In genomic region chr19:54138777-54139256, GRCh38 we compare ENCODE assay signal across 8 cellular contexts. TPM values are rescaled to one million over a fixed set of nuclear protein-coding genes. Genes with fewer than 3 reads are reported as not detected.
DNase-seq lines count a peak whose midpoint lies in the region; ATAC-seq lines count a peak whose summit lies in the region.

No MANE protein-coding gene starts in this region.

- peak overlapping the region; percentile 71 for H3K4me3 ChIP-seq in HUES6 (ENCODE audit: low read depth, low read length)
- H3K4me3 ChIP-seq in iPS-15b (ENCODE audit: low read depth, low read length), result peak overlapping the region; percentile 72

- H3K9me3 ChIP-seq in HUES6 (ENCODE audit: control insufficient read depth, insufficient read depth, low read depth, low read length), result no peaks in the 10 kb centered on the region
- no peaks in the 10 kb centered on the region for H3K9me3 ChIP-seq in iPS-15b (ENCODE audit: control insufficient read depth, insufficient read depth, low read length)

- peak overlapping the region; percentile 92 for H3K27ac Mint-ChIP-seq in activated T-helper 1 cell treated with anti-CD3 and anti-CD28 coated beads, Interleukin-12 subunit alpha, Interleukin-12 subunit beta, Interleukin-2, Interleukin-4 antibody, amounts not matched to agents 30 ng/mL and 10 ng/mL and 1 ng/mL, durations not matched to agents 14 hours and 24 hours and 36 hours
- peak overlapping the region; percentile 99 for H3K27ac Mint-ChIP-seq in stimulated activated effector memory CD8-positive, alpha-beta T cell treated with anti-CD3 and anti-CD28 coated beads, Interleukin-12 subunit alpha, Interleukin-12 subunit beta, amount 100 ng/mL, for 72 hours

- peak overlapping the region; percentile 93 for H3K4me3 Mint-ChIP-seq in activated T-helper 1 cell treated with anti-CD3 and anti-CD28 coated beads, Interleukin-12 subunit alpha, Interleukin-12 subunit beta, Interleukin-2, Interleukin-4 antibody, amounts not matched to agents 30 ng/mL and 10 ng/mL and 1 ng/mL, durations not matched to agents 14 hours and 24 hours and 36 hours
- H3K4me3 Mint-ChIP-seq in stimulated activated effector memory CD8-positive, alpha-beta T cell treated with anti-CD3 and anti-CD28 coated beads, Interleukin-12 subunit alpha, Interleukin-12 subunit beta, amount 100 ng/mL, for 72 hours, result peak overlapping the region; percentile 98

- H3K27me3 Mint-ChIP-seq in activated T-helper 1 cell treated with anti-CD3 and anti-CD28 coated beads, Interleukin-12 subunit alpha, Interleukin-12 subunit beta, Interleukin-2, Interleukin-4 antibody, amounts not matched to agents 30 ng/mL and 10 ng/mL and 1 ng/mL, durations not matched to agents 14 hours and 24 hours and 36 hours (ENCODE audit: insufficient read depth), result no peaks in the 10 kb centered on the region

- DNase-seq in activated T-helper 1 cell treated with anti-CD3 and anti-CD28 coated beads, Interleukin-12 subunit alpha, Interleukin-12 subunit beta, Interleukin-2, Interleukin-4 antibody, amounts not matched to agents 30 ng/mL and 10 ng/mL and 1 ng/mL, durations not matched to agents 14 hours and 24 hours and 36 hours (ENCODE audit: low spot score), result no peak
- DNase-seq in stimulated activated effector memory CD8-positive, alpha-beta T cell treated with anti-CD3 and anti-CD28 coated beads, Interleukin-12 subunit alpha, Interleukin-12 subunit beta, amount 100 ng/mL, for 72 hours (ENCODE audit: low spot score in 2 of 2), result peak; percentile 17 to 69
- no peak for DNase-seq in NCI-H1105 treated with DMSO at 0.1 percent for 48 hours (lab: John Stamatoyannopoulos, UW)
- no peak for DNase-seq in GDM1 (lab: John Stamatoyannopoulos, UW)
- DNase-seq in T1000 (lab: John Stamatoyannopoulos, UW), result no peak

- ATAC-seq in stimulated activated effector memory CD8-positive, alpha-beta T cell treated with anti-CD3 and anti-CD28 coated beads, Interleukin-12 subunit alpha, Interleukin-12 subunit beta, amount 100 ng/mL, for 72 hours, result no peak
- ATAC-seq in HG02840 (IDR thresholded peaks at IDR 0.05; ENCODE audit: low FRiP score, unreplicated experiment), result no peak

- H3K9ac ChIP-seq in HUES6 (ENCODE audit: low read length) (peak overlapping the region; percentile 93), iPS-15b (ENCODE audit: low read depth, low read length) (no peak overlapping the region)

- intact Hi-C loops in activated T-helper 1 cell treated with anti-CD3 and anti-CD28 coated beads, Interleukin-12 subunit alpha, Interleukin-12 subunit beta, Interleukin-2, Interleukin-4 antibody, amounts not matched to agents 30 ng/mL and 10 ng/mL and 1 ng/mL, durations not matched to agents 14 hours and 24 hours and 36 hours (cut with micrococcal nuclease), result loop anchor here (10.0 kb wide), 1 partner anchor 1516 kb away; the partner anchor contains the start of gene U2AF2

- no peaks in the 10 kb centered on the region for H3K9me3 Mint-ChIP-seq in activated T-helper 1 cell treated with anti-CD3 and anti-CD28 coated beads, Interleukin-12 subunit alpha, Interleukin-12 subunit beta, Interleukin-2, Interleukin-4 antibody, amounts not matched to agents 30 ng/mL and 10 ng/mL and 1 ng/mL, durations not matched to agents 14 hours and 24 hours and 36 hours
- H3K9me3 Mint-ChIP-seq in stimulated activated effector memory CD8-positive, alpha-beta T cell treated with anti-CD3 and anti-CD28 coated beads, Interleukin-12 subunit alpha, Interleukin-12 subunit beta, amount 100 ng/mL, for 72 hours, result no peaks in the 10 kb centered on the region

- H3K27me3 ChIP-seq in HUES6 (ENCODE audit: control insufficient read depth, insufficient read depth, low read length), result no peaks in the 10 kb centered on the region
- H3K27me3 ChIP-seq in iPS-15b (ENCODE audit: control insufficient read depth, insufficient read depth, low read length), result no peaks in the 10 kb centered on the region

- peaks cover 42% of the 10 kb centered on the region for H3K4me1 Mint-ChIP-seq in activated T-helper 1 cell treated with anti-CD3 and anti-CD28 coated beads, Interleukin-12 subunit alpha, Interleukin-12 subunit beta, Interleukin-2, Interleukin-4 antibody, amounts not matched to agents 30 ng/mL and 10 ng/mL and 1 ng/mL, durations not matched to agents 14 hours and 24 hours and 36 hours (ENCODE audit: low read depth)
- H3K4me1 Mint-ChIP-seq in stimulated activated effector memory CD8-positive, alpha-beta T cell treated with anti-CD3 and anti-CD28 coated beads, Interleukin-12 subunit alpha, Interleukin-12 subunit beta, amount 100 ng/mL, for 72 hours, result peaks cover 59% of the 10 kb centered on the region

- H3K27ac ChIP-seq in HUES6 (ENCODE audit: low read depth, low read length), result no peak overlapping the region

- H3K4me1 ChIP-seq in HUES6 (ENCODE audit: control insufficient read depth, insufficient read depth, low read length), result peaks cover 9% of the 10 kb centered on the region; the same call in 1 of the 2 replicates
- peaks cover 7% of the 10 kb centered on the region for H3K4me1 ChIP-seq in iPS-15b (ENCODE audit: control insufficient read depth, insufficient read depth, low read length)

- H3K36me3 ChIP-seq in HUES6 (ENCODE audit: control insufficient read depth, insufficient read depth, low read length), result peaks cover 51% of the 10 kb centered on the region
- peaks cover 28% of the 10 kb centered on the region for H3K36me3 ChIP-seq in iPS-15b (ENCODE audit: control insufficient read depth, insufficient read depth, low read length)

- H3K36me3 Mint-ChIP-seq in activated T-helper 1 cell treated with anti-CD3 and anti-CD28 coated beads, Interleukin-12 subunit alpha, Interleukin-12 subunit beta, Interleukin-2, Interleukin-4 antibody, amounts not matched to agents 30 ng/mL and 10 ng/mL and 1 ng/mL, durations not matched to agents 14 hours and 24 hours and 36 hours (ENCODE audit: low read depth), result peaks cover 22% of the 10 kb centered on the region
- peaks cover 51% of the 10 kb centered on the region for H3K36me3 Mint-ChIP-seq in stimulated activated effector memory CD8-positive, alpha-beta T cell treated with anti-CD3 and anti-CD28 coated beads, Interleukin-12 subunit alpha, Interleukin-12 subunit beta, amount 100 ng/mL, for 72 hours

RNA-seq across cellular contexts. Expression of gene CNOT3, which starts 1.3 kb away (rescaled TPM):
- 70.0 and 73.2 TPM in 2 replicates for total RNA-seq in activated T-helper 1 cell treated with anti-CD3 and anti-CD28 coated beads, Interleukin-12 subunit alpha, Interleukin-12 subunit beta, Interleukin-2, Interleukin-4 antibody, amounts not matched to agents 30 ng/mL and 10 ng/mL and 1 ng/mL, durations not matched to agents 14 hours and 24 hours and 36 hours

RNA-seq across cellular contexts. Expression of gene LENG1, which starts 20.7 kb away (rescaled TPM):
- total RNA-seq in activated T-helper 1 cell treated with anti-CD3 and anti-CD28 coated beads, Interleukin-12 subunit alpha, Interleukin-12 subunit beta, Interleukin-2, Interleukin-4 antibody, amounts not matched to agents 30 ng/mL and 10 ng/mL and 1 ng/mL, durations not matched to agents 14 hours and 24 hours and 36 hours, result 5.8 and 6.6 TPM in 2 replicates

RNA-seq across cellular contexts. Expression of gene PRPF31, which starts 23.3 kb away (rescaled TPM):
- 110 and 118 TPM in 2 replicates for total RNA-seq in activated T-helper 1 cell treated with anti-CD3 and anti-CD28 coated beads, Interleukin-12 subunit alpha, Interleukin-12 subunit beta, Interleukin-2, Interleukin-4 antibody, amounts not matched to agents 30 ng/mL and 10 ng/mL and 1 ng/mL, durations not matched to agents 14 hours and 24 hours and 36 hours

RNA-seq across cellular contexts. Expression of gene TFPT, which starts 23.4 kb away (rescaled TPM):
- total RNA-seq in activated T-helper 1 cell treated with anti-CD3 and anti-CD28 coated beads, Interleukin-12 subunit alpha, Interleukin-12 subunit beta, Interleukin-2, Interleukin-4 antibody, amounts not matched to agents 30 ng/mL and 10 ng/mL and 1 ng/mL, durations not matched to agents 14 hours and 24 hours and 36 hours, result 31.1 and 33.4 TPM in 2 replicates

RNA-seq across cellular contexts. Expression of gene TMC4, which starts 34.1 kb away (rescaled TPM):
- total RNA-seq in activated T-helper 1 cell treated with anti-CD3 and anti-CD28 coated beads, Interleukin-12 subunit alpha, Interleukin-12 subunit beta, Interleukin-2, Interleukin-4 antibody, amounts not matched to agents 30 ng/mL and 10 ng/mL and 1 ng/mL, durations not matched to agents 14 hours and 24 hours and 36 hours, result 0.73 and 0.83 TPM in 2 replicates

Comparison
In these comparisons a context has a peak if more than half of its experiments do, and no peak if none do; other contexts are left out.
1. DNase-seq: peak in stimulated activated effector memory CD8-positive, alpha-beta T cell treated with anti-CD3 and anti-CD28 coated beads, Interleukin-12 subunit alpha, Interleukin-12 subunit beta, amount 100 ng/mL, for 72 hours (2 of 2); none in activated T-helper 1 cell treated with anti-CD3 and anti-CD28 coated beads, Interleukin-12 subunit alpha, Interleukin-12 subunit beta, Interleukin-2, Interleukin-4 antibody, amounts not matched to agents 30 ng/mL and 10 ng/mL and 1 ng/mL, durations not matched to agents 14 hours and 24 hours and 36 hours (single experiment), NCI-H1105 treated with DMSO at 0.1 percent for 48 hours (single experiment), GDM1 (single experiment) and T1000 (single experiment).